ENCODE assay signal across 14 cellular contexts in the genomic region with DNA sequence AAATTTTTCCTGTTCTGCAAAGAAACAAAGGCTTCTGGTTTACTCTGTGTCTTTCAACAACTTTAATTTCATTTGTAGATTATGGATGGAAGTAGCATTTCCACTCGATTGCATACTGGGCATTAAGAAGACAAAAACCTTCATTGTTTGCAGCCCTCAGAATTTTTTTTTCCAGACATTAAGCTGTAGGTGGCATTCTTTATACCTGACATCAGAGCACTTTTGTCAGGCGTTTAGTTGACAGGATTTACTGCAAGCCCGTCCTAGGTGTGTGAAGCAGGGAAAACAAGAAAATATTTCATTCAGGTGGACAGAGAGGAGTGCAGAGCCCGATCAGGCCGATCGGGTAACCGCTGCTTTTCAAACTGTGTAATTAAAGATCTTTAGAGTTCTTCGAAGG.
"Had no signal": no experiment of that assay in that cellular context is flagged by ENCODE, and none has a peak within 500 bp of the region (broad histone marks: within the 10 kb centered on the region; RNA-seq: fewer than 3 reads in every experiment).

No MANE protein-coding gene starts in this region.

- H3K27ac ChIP-seq: ascending aorta, coronary artery, epithelial cell of prostate, gastrocnemius medialis, lower lobe of right lung, psoas muscle, transverse colon had no signal

- H3K4me1 ChIP-seq: ascending aorta, gastrocnemius medialis, lower lobe of right lung, psoas muscle, transverse colon had no signal

- H3K9me3 ChIP-seq: ascending aorta, gastrocnemius medialis, lower lobe of right lung, psoas muscle, transverse colon had no signal

- DNase-seq: activated CD4-positive, alpha-beta T cell treated with anti-CD3 and anti-CD28 coated beads for 48 hours; activated naive CD4-positive, alpha-beta T cell; effector CD8-positive, alpha-beta T cell; gastrocnemius medialis; lower lobe of right lung; natural killer cell; occipital lobe; psoas muscle; stimulated activated CD4-positive, alpha-beta T cell treated with anti-CD3 and anti-CD28 coated beads, Interleukin-2, amount 100 ng/mL, for 24 hours; stimulated activated naive CD4-positive, alpha-beta T cell had no signal

- H3K27me3 ChIP-seq: ascending aorta, gastrocnemius medialis, transverse colon had no signal

- ATAC-seq: gastrocnemius medialis, lower lobe of right lung, natural killer cell, psoas muscle had no signal

- H3K36me3 ChIP-seq: ascending aorta, gastrocnemius medialis, lower lobe of right lung, transverse colon had no signal

- H3K4me3 ChIP-seq: ascending aorta, coronary artery, gastrocnemius medialis, lower lobe of right lung, psoas muscle, transverse colon had no signal
